In genomic region chr12:67909091-67909531, GRCh38 we compare ENCODE assay signal across 1 cellular context.
TF ChIP-seq lines count a peak whose summit lies in the region.

No MANE protein-coding gene starts in this region.

TF ChIP-seq in H1, 55 proteins besides CTCF, POLR2A, EP300 and RAD21 (continued from another document):
- TF ChIP-seq, protein P1, sequence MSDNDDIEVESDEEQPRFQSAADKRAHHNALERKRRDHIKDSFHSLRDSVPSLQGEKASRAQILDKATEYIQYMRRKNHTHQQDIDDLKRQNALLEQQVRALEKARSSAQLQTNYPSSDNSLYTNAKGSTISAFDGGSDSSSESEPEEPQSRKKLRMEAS (IDR thresholded peaks at IDR 0.05), result no peak
- TF ChIP-seq CREB1 (IDR thresholded peaks at IDR 0.05) (no peak), CEBPB (IDR thresholded peaks at IDR 0.05; ENCODE audit: low read depth, low read length) (no peak), SIRT6 (IDR thresholded peaks at IDR 0.05; ENCODE audit: low read length) (no peak), SUZ12 (IDR thresholded peaks at IDR 0.05; ENCODE audit: low read length) (no peak)
